21 cellular contexts compared by ENCODE assay signal in the genomic region with DNA sequence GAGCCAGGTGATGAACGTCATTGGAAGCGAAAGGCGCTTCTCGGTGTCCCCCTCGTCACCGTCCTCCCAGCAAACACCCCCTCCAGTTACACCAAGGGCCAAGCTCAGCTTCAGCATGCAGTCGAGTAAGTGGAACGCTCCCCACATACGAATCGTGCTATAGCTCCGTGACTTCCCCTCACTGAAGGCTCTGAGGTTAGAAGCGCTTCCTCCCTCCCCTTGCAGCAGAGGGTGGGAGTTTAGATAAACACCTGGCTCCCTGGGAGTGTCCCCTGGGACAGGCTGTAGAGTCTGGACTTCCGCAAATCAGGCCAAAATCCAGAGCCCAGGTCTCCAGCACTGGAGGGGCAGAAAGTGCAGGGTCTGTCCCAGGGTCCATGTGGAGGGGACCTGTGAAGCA.
"Had no signal": no experiment of that assay in that cellular context is flagged by ENCODE, and none has a peak within 500 bp of the region (broad histone marks: within the 10 kb centered on the region; RNA-seq: fewer than 3 reads in every experiment).

No MANE protein-coding gene starts in this region.

- DNase-seq: IMR-90, Kasumi-1, MM.1S, NCI-H1048, NCI-H1105, NCI-H1417, NCI-H1436 treated with DMSO at 0.1 percent for 48 hours, NCI-H1694, NCI-H187 treated with DMSO at 0.1 percent for 48 hours, NCI-H2029 treated with DMSO at 0.1 percent for 48 hours, NCI-H2171 treated with DMSO at 0.1 percent for 48 hours, NCI-H524, NCI-H526 treated with DMSO at 0.1 percent for 48 hours, NCI-H748 treated with DMSO at 0.1 percent for 48 hours, Right ventricle myocardium superior, RPMI8226, SIG-M5 had no signal

- H3K4me2 ChIP-seq: KMS-11 had no signal

- ATAC-seq: HepG2 had no signal

- H3K4me1 ChIP-seq: SJSA1 had no signal

- H3K9me3 ChIP-seq: SJSA1 had no signal

- H3K9ac ChIP-seq: KMS-11 had no signal

- H3K27ac ChIP-seq: KMS-11, SJSA1, SK-N-MC had no signal

- H3K27me3 ChIP-seq: SJSA1 had no signal

- H3K4me3 ChIP-seq: SJSA1, SK-N-MC had no signal
